11 cellular contexts compared by ENCODE assay signal in genomic region chr5:115977988-115978387, GRCh38. TPM values are rescaled to one million over a fixed set of nuclear protein-coding genes. Genes with fewer than 3 reads are reported as not detected.
A peak's percentile ranks its signal among the peaks of the same experiment; 100 is the strongest.
DNase-seq lines count a peak whose midpoint lies in the region; ATAC-seq and TF ChIP-seq lines count a peak whose summit lies in the region.
"Had no signal": no experiment of that assay in that cellular context is flagged by ENCODE, and none has a peak within 500 bp of the region (broad histone marks: within the 10 kb centered on the region; RNA-seq: fewer than 3 reads in every experiment).

No MANE protein-coding gene starts in this region.

- intact Hi-C loops in activated naive CD4-positive, alpha-beta T cell treated with anti-CD3 and anti-CD28 coated beads for 36 hours (cut with micrococcal nuclease): no loop called here

- no peaks in the 10 kb centered on the region for H3K79me2 ChIP-seq in smooth muscle cell (ENCODE audit: low read depth)

- H3K4me1 Mint-ChIP-seq in activated naive CD4-positive, alpha-beta T cell treated with anti-CD3 and anti-CD28 coated beads for 36 hours (ENCODE audit: low read depth): no peaks in the 10 kb centered on the region
- H3K4me1 Mint-ChIP-seq in activated T-cell treated with anti-CD3 and anti-CD28 coated beads, Interleukin-2, amount 50 U/mL, for 4 hours (ENCODE audit: low read depth): peaks cover 1% of the 10 kb centered on the region

- CTCF ChIA-PET in activated naive CD4-positive, alpha-beta T cell treated with anti-CD3 and anti-CD28 coated beads for 36 hours (lab: Charles Lee): interaction anchor here (1.5 kb wide), 1 partner anchor 90 kb away, joined by 3 read pairs; no protein-coding TSS in a partner anchor

- 7% methylated on average over 2 of the region's 2 CpGs for WGBS in smooth muscle cell (ENCODE audit: low lambda C conversion rate)

- no peaks in the 10 kb centered on the region for H3K36me3 Mint-ChIP-seq in activated naive CD4-positive, alpha-beta T cell treated with anti-CD3 and anti-CD28 coated beads for 36 hours (ENCODE audit: low read depth)
- no peaks in the 10 kb centered on the region for H3K36me3 Mint-ChIP-seq in activated T-cell treated with anti-CD3 and anti-CD28 coated beads, Interleukin-2, amount 50 U/mL, for 4 hours (ENCODE audit: insufficient read depth)

- H3K27me3 ChIP-seq in smooth muscle cell (ENCODE audit: low read depth): no peaks in the 10 kb centered on the region

- no peaks in the 10 kb centered on the region for H3K9me3 ChIP-seq in smooth muscle cell (replicated peaks; ENCODE audit: low read depth)

- peak overlapping the region; percentile 64 for H3K4me2 ChIP-seq in smooth muscle cell

- H3K36me3 ChIP-seq in smooth muscle cell (ENCODE audit: low read depth): no peaks in the 10 kb centered on the region

- H3K4me3 Mint-ChIP-seq in activated naive CD4-positive, alpha-beta T cell treated with anti-CD3 and anti-CD28 coated beads for 36 hours: no peak overlapping the region
- no peak overlapping the region for H3K4me3 Mint-ChIP-seq in activated T-cell treated with anti-CD3 and anti-CD28 coated beads, Interleukin-2, amount 50 U/mL, for 4 hours

- DNase-seq in glomerular visceral epithelial cell (ENCODE audit: extremely low spot score) (peak; percentile 38), smooth muscle cell (lab: John Stamatoyannopoulos, UW; ENCODE audit: unreplicated experiment) (no peak), NCI-H1694 treated with DMSO at 0.1 percent for 48 hours (lab: John Stamatoyannopoulos, UW) (no peak)
- no peak for DNase-seq in activated naive CD4-positive, alpha-beta T cell treated with anti-CD3 and anti-CD28 coated beads for 36 hours
- DNase-seq in activated T-cell treated with anti-CD3 and anti-CD28 coated beads, Interleukin-2, amount 50 U/mL, for 4 hours: no peak
- DNase-seq: activated CD4-positive, CD25-positive, alpha-beta regulatory T cell treated with anti-CD3 and anti-CD28 coated beads, Interleukin-2, amount 50 U/mL, for 72 hours; head of caudate nucleus; NCI-H1092 treated with DMSO at 0.1 percent for 48 hours had no signal

- H3K9ac ChIP-seq in smooth muscle cell (ENCODE audit: low read depth): no peak overlapping the region

- no peaks in the 10 kb centered on the region for H4K20me1 ChIP-seq in smooth muscle cell (ENCODE audit: low read depth)

- no peak overlapping the region for H2AFZ ChIP-seq in smooth muscle cell (ENCODE audit: low read depth)

- ATAC-seq in GM21390 (IDR thresholded peaks at IDR 0.05; ENCODE audit: unreplicated experiment) (peak; percentile 37), SK-N-SH treated with all-trans-retinoic acid at 6 μM for 48 hours (peak; percentile 74), GM21529 (IDR thresholded peaks at IDR 0.05; ENCODE audit: unreplicated experiment) (no peak)
- ATAC-seq in activated T-cell treated with anti-CD3 and anti-CD28 coated beads, Interleukin-2, amount 50 U/mL, for 4 hours: no peak

- H3F3A ChIP-seq in smooth muscle cell (ENCODE audit: low read depth): peaks cover 5% of the 10 kb centered on the region

- no peak overlapping the region for H3K4me3 ChIP-seq in smooth muscle cell

- H3K27ac Mint-ChIP-seq in activated naive CD4-positive, alpha-beta T cell treated with anti-CD3 and anti-CD28 coated beads for 36 hours: no peak overlapping the region

- H3K27ac ChIP-seq in smooth muscle cell (ENCODE audit: low read depth): peak overlapping the region; percentile 55

- no peak for TF ChIP-seq CTCF in smooth muscle cell (IDR thresholded peaks at IDR 0.05; ENCODE audit: borderline replicate concordance, insufficient read depth, poor library complexity, severe bottlenecking)

- peaks cover 47% of the 10 kb centered on the region for H3K27me3 Mint-ChIP-seq in activated naive CD4-positive, alpha-beta T cell treated with anti-CD3 and anti-CD28 coated beads for 36 hours (ENCODE audit: low read depth)
- H3K27me3 Mint-ChIP-seq in activated T-cell treated with anti-CD3 and anti-CD28 coated beads, Interleukin-2, amount 50 U/mL, for 4 hours (ENCODE audit: low read depth): peaks cover 31% of the 10 kb centered on the region

- H3K9me3 Mint-ChIP-seq in activated naive CD4-positive, alpha-beta T cell treated with anti-CD3 and anti-CD28 coated beads for 36 hours: no peaks in the 10 kb centered on the region
- peaks cover 4% of the 10 kb centered on the region for H3K9me3 Mint-ChIP-seq in activated T-cell treated with anti-CD3 and anti-CD28 coated beads, Interleukin-2, amount 50 U/mL, for 4 hours

- no peaks in the 10 kb centered on the region for H3K4me1 ChIP-seq in smooth muscle cell (ENCODE audit: low read depth)

TF ChIP-seq in SK-N-SH treated with all-trans-retinoic acid at 6 μM for 48 hours, 23 proteins besides CTCF, POLR2A, EP300 and RAD21:
- TF ChIP-seq RARB (CRISPR knock-in tag; IDR thresholded peaks at IDR 0.05) (no peak), ISL1 (CRISPR knock-in tag; IDR thresholded peaks at IDR 0.05) (peak; percentile 41)

RNA-seq across cellular contexts. Expression of gene LVRN, which starts 15.7 kb away (rescaled TPM):
- total RNA-seq in smooth muscle cell: 0.72 and 1.7 TPM in 2 replicates
- 0.87 and 0.98 TPM in 2 replicates for polyA plus RNA-seq in smooth muscle cell
- total RNA-seq in activated naive CD4-positive, alpha-beta T cell treated with anti-CD3 and anti-CD28 coated beads for 36 hours: not detected
- total RNA-seq in activated T-cell treated with anti-CD3 and anti-CD28 coated beads, Interleukin-2, amount 50 U/mL, for 4 hours: not detected

RNA-seq across cellular contexts. Expression of gene ARL14EPL, which starts 54.3 kb away (rescaled TPM):
- total RNA-seq in smooth muscle cell: not detected in 2 replicates
- not detected in 2 replicates for polyA plus RNA-seq in smooth muscle cell
- total RNA-seq in activated naive CD4-positive, alpha-beta T cell treated with anti-CD3 and anti-CD28 coated beads for 36 hours: not detected
- not detected for total RNA-seq in activated T-cell treated with anti-CD3 and anti-CD28 coated beads, Interleukin-2, amount 50 U/mL, for 4 hours

Comparison
In these comparisons a context has a peak if more than half of its experiments do, and no peak if none do; other contexts are left out.
1. ATAC-seq: peak in GM21390 (single experiment) and SK-N-SH treated with all-trans-retinoic acid at 6 μM for 48 hours (single experiment); none in GM21529 (single experiment) and activated T-cell treated with anti-CD3 and anti-CD28 coated beads, Interleukin-2, amount 50 U/mL, for 4 hours (0 of 2).